ENCODE assay signal across 9 cellular contexts in the genomic region with DNA sequence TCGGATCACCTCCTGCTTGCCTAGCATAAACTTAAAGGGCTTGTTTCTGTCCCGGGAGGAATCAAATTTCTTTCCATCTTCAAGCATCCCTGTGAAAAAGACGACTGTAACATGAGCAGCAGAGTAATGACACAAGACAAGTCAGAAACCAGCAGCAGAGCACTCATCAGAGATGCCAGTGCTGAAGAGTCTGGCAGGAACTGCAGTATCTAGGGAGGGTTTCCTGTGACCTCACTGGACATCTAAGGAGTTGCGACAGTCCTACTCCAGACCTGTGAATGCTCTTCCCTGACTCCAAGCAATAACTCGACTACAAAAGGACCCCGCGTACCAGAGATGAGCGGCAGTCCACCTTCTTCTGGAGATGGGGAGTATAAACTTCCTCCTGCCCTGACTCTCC. TPM values are rescaled to one million over a fixed set of nuclear protein-coding genes. Genes with fewer than 3 reads are reported as not detected.
DNase-seq lines count a peak whose midpoint lies in the region; ATAC-seq and TF ChIP-seq lines count a peak whose summit lies in the region.
"Had no signal": no experiment of that assay in that cellular context is flagged by ENCODE, and none has a peak within 500 bp of the region (broad histone marks: within the 10 kb centered on the region; RNA-seq: fewer than 3 reads in every experiment).

No MANE protein-coding gene starts in this region.

- WGBS in H9 (ENCODE audit: extremely low coverage, insufficient read length, low lambda C conversion rate): no CpG with 5 or more reads among the region's 8 CpGs

- H3K4me3 Mint-ChIP-seq in H9: no peak overlapping the region
- no peak overlapping the region for H3K4me3 Mint-ChIP-seq in activated T-helper 1 cell treated with anti-CD3 and anti-CD28 coated beads, Interleukin-12 subunit alpha, Interleukin-12 subunit beta, Interleukin-2, Interleukin-4 antibody, amounts not matched to agents 30 ng/mL and 10 ng/mL and 1 ng/mL, durations not matched to agents 14 hours and 24 hours and 36 hours

- H3K9ac ChIP-seq in H9 (ENCODE audit: extremely low read depth, insufficient read length, low read length): no peak overlapping the region

- H3K36me3 Mint-ChIP-seq in H9 (ENCODE audit: insufficient read depth in 1 of 3, low read depth in 3 of 3): peaks cover 9 to 41% (median 21%) of the 10 kb centered on the region in 3 experiments; a peak in 6 of 7 replicates
- H3K36me3 Mint-ChIP-seq in activated T-helper 1 cell treated with anti-CD3 and anti-CD28 coated beads, Interleukin-12 subunit alpha, Interleukin-12 subunit beta, Interleukin-2, Interleukin-4 antibody, amounts not matched to agents 30 ng/mL and 10 ng/mL and 1 ng/mL, durations not matched to agents 14 hours and 24 hours and 36 hours (ENCODE audit: low read depth): peaks cover 47% of the 10 kb centered on the region
- H3K36me3 Mint-ChIP-seq: natural killer cell had no signal

- H3K9me3 Mint-ChIP-seq in H9: no peaks in the 10 kb centered on the region
- no peaks in the 10 kb centered on the region for H3K9me3 Mint-ChIP-seq in activated T-helper 1 cell treated with anti-CD3 and anti-CD28 coated beads, Interleukin-12 subunit alpha, Interleukin-12 subunit beta, Interleukin-2, Interleukin-4 antibody, amounts not matched to agents 30 ng/mL and 10 ng/mL and 1 ng/mL, durations not matched to agents 14 hours and 24 hours and 36 hours
- H3K9me3 Mint-ChIP-seq: natural killer cell had no signal

- H3K4me1 ChIP-seq in ACC112 (ENCODE audit: control insufficient read depth, insufficient read depth, low read length, unreplicated experiment): peaks cover 72% of the 10 kb centered on the region
- peaks cover 6% of the 10 kb centered on the region for H3K4me1 ChIP-seq in H9 (ENCODE audit: insufficient read depth, low read length)

- no peak overlapping the region for H2BK20ac ChIP-seq in H9 (ENCODE audit: low read depth, low read length, poor library complexity, severe bottlenecking)

- H2BK5ac ChIP-seq in H9 (ENCODE audit: insufficient read length, low read length): no peak overlapping the region

- H3K79me2 ChIP-seq in ACC112 (ENCODE audit: control insufficient read depth, insufficient read depth, low read length, unreplicated experiment): peaks cover 86% of the 10 kb centered on the region
- peaks cover 38% of the 10 kb centered on the region for H3K79me2 ChIP-seq in H9 (ENCODE audit: insufficient read depth, low read length)

- no peaks in the 10 kb centered on the region for H3K27me3 ChIP-seq in ACC112 (ENCODE audit: insufficient read depth, low read length)
- H3K27me3 ChIP-seq in H9 (ENCODE audit: insufficient read depth, low read length): no peaks in the 10 kb centered on the region

- H2AFZ ChIP-seq in ACC112 (ENCODE audit: low read length, unreplicated experiment): no peak overlapping the region
- no peak overlapping the region for H2AFZ ChIP-seq in H9 (ENCODE audit: low read length)

- no peak overlapping the region for H3K4me2 ChIP-seq in H9 (ENCODE audit: insufficient read depth, insufficient read length, low read length)

- H3K36me3 ChIP-seq in ACC112 (ENCODE audit: insufficient read depth, low read length): 0 out of 2 replicates have a peak, but pooled peaks cover 9% of the 10 kb centered on the region

- H3K4me3 ChIP-seq in ACC112 (ENCODE audit: low read depth, low read length): no peak overlapping the region

- H3K27ac Mint-ChIP-seq in H9: peak overlapping the region in 2 of 3 experiments; percentile 22 to 30; a peak in 1 of 7 replicates
- peak overlapping the region; percentile 73 for H3K27ac Mint-ChIP-seq in activated T-helper 1 cell treated with anti-CD3 and anti-CD28 coated beads, Interleukin-12 subunit alpha, Interleukin-12 subunit beta, Interleukin-2, Interleukin-4 antibody, amounts not matched to agents 30 ng/mL and 10 ng/mL and 1 ng/mL, durations not matched to agents 14 hours and 24 hours and 36 hours

- no peak overlapping the region for H3K56ac ChIP-seq in H9 (ENCODE audit: insufficient read length, low read depth, low read length)

- no peak overlapping the region for H2AK5ac ChIP-seq in H9 (ENCODE audit: insufficient read length, low read length)

- no peak for ATAC-seq in HG02970 (IDR thresholded peaks at IDR 0.05; ENCODE audit: low FRiP score, unreplicated experiment)

- no peak for DNase-seq in H9
- DNase-seq in activated T-helper 1 cell treated with anti-CD3 and anti-CD28 coated beads, Interleukin-12 subunit alpha, Interleukin-12 subunit beta, Interleukin-2, Interleukin-4 antibody, amounts not matched to agents 30 ng/mL and 10 ng/mL and 1 ng/mL, durations not matched to agents 14 hours and 24 hours and 36 hours (ENCODE audit: low spot score): no peak
- DNase-seq in islet precursor cell: peak; percentile 69
- DNase-seq in kidney tubule cell (ENCODE audit: low spot score): no peak
- no peak for DNase-seq in NCI-H82 (lab: John Stamatoyannopoulos, UW)
- no peak for DNase-seq in activated gamma-delta T cell treated with Interleukin-2 at 50 U/mL for 16 hours
- DNase-seq: natural killer cell had no signal

- no peak overlapping the region for H4K5ac ChIP-seq in H9 (ENCODE audit: insufficient read length, low read depth, low read length)

- H3T11ph ChIP-seq in H9 (ENCODE audit: low read length): no peak overlapping the region

- no peak overlapping the region for H2BK120ac ChIP-seq in H9 (ENCODE audit: low read depth, low read length, poor library complexity, severe bottlenecking)

- H3K4ac ChIP-seq in H9 (ENCODE audit: low read depth, low read length): no peak overlapping the region

- no peaks in the 10 kb centered on the region for H3K27me3 Mint-ChIP-seq in H9 (ENCODE audit: low read depth)
- no peaks in the 10 kb centered on the region for H3K27me3 Mint-ChIP-seq in activated T-helper 1 cell treated with anti-CD3 and anti-CD28 coated beads, Interleukin-12 subunit alpha, Interleukin-12 subunit beta, Interleukin-2, Interleukin-4 antibody, amounts not matched to agents 30 ng/mL and 10 ng/mL and 1 ng/mL, durations not matched to agents 14 hours and 24 hours and 36 hours (ENCODE audit: insufficient read depth)

- H2BK15ac ChIP-seq in H9 (ENCODE audit: low read depth, low read length): no peak overlapping the region

- intact Hi-C loops in activated T-helper 1 cell treated with anti-CD3 and anti-CD28 coated beads, Interleukin-12 subunit alpha, Interleukin-12 subunit beta, Interleukin-2, Interleukin-4 antibody, amounts not matched to agents 30 ng/mL and 10 ng/mL and 1 ng/mL, durations not matched to agents 14 hours and 24 hours and 36 hours (cut with micrococcal nuclease): no loop called here

- no peaks in the 10 kb centered on the region for H4K20me1 ChIP-seq in H9 (ENCODE audit: control insufficient read depth, insufficient read depth, insufficient read length)

- no peak overlapping the region for H2BK12ac ChIP-seq in H9 (ENCODE audit: insufficient read length, low read depth, low read length)

- peaks cover 27% of the 10 kb centered on the region for H3K79me1 ChIP-seq in H9 (ENCODE audit: insufficient read depth, low read depth, low read length, poor library complexity, severe bottlenecking)

- no peak for TF ChIP-seq CTCF in H9 (conservative IDR thresholded peaks at IDR 0.05)

- no peaks in the 10 kb centered on the region for H3K23me2 ChIP-seq in H9 (ENCODE audit: insufficient read length, low read depth, low read length, poor library complexity, severe bottlenecking)

- H3K27ac ChIP-seq in ACC112 (ENCODE audit: low read depth, low read length): peak overlapping the region; percentile 61
- no peak overlapping the region for H3K27ac ChIP-seq in H9 (ENCODE audit: insufficient read length, low read depth, low read length)

- H3K18ac ChIP-seq in H9 (ENCODE audit: insufficient read length, low read depth, low read length): no peak overlapping the region

- H3K14ac ChIP-seq in H9 (ENCODE audit: insufficient read depth, low read length): no peak overlapping the region

- H3K23ac ChIP-seq in H9 (ENCODE audit: insufficient read length, low read depth, low read length): no peak overlapping the region

- H4K91ac ChIP-seq in H9 (ENCODE audit: insufficient read length, low read depth, low read length): no peak overlapping the region

- H3K9me3 ChIP-seq in H9 (ENCODE audit: control insufficient read depth, low read depth, low read length): no peaks in the 10 kb centered on the region

- peaks cover 29 to 38% of the 10 kb centered on the region in 2 experiments for H3K4me1 Mint-ChIP-seq in H9
- peaks cover 84% of the 10 kb centered on the region for H3K4me1 Mint-ChIP-seq in activated T-helper 1 cell treated with anti-CD3 and anti-CD28 coated beads, Interleukin-12 subunit alpha, Interleukin-12 subunit beta, Interleukin-2, Interleukin-4 antibody, amounts not matched to agents 30 ng/mL and 10 ng/mL and 1 ng/mL, durations not matched to agents 14 hours and 24 hours and 36 hours (ENCODE audit: low read depth)

- H4K8ac ChIP-seq in H9 (replicated peaks; ENCODE audit: insufficient read length, low read depth, low read length): no peak overlapping the region

RNA-seq across cellular contexts. Expression of a gene that starts 17.3 kb away (rescaled TPM):
- 196 and 210 TPM in 2 replicates for total RNA-seq in H9 (2021)
- total RNA-seq in activated T-helper 1 cell treated with anti-CD3 and anti-CD28 coated beads, Interleukin-12 subunit alpha, Interleukin-12 subunit beta, Interleukin-2, Interleukin-4 antibody, amounts not matched to agents 30 ng/mL and 10 ng/mL and 1 ng/mL, durations not matched to agents 14 hours and 24 hours and 36 hours: 295 and 297 TPM in 2 replicates

RNA-seq across cellular contexts. Expression of a gene that starts 46.6 kb away (rescaled TPM):
- total RNA-seq in H9 (2021): 1.9 and 3.1 TPM in 2 replicates
- total RNA-seq in activated T-helper 1 cell treated with anti-CD3 and anti-CD28 coated beads, Interleukin-12 subunit alpha, Interleukin-12 subunit beta, Interleukin-2, Interleukin-4 antibody, amounts not matched to agents 30 ng/mL and 10 ng/mL and 1 ng/mL, durations not matched to agents 14 hours and 24 hours and 36 hours: 2.2 and 2.6 TPM in 2 replicates
